ENCODE assay signal across 1 cellular context in genomic region chr17:79801156-79802038, GRCh38.
TF ChIP-seq lines count a peak whose summit lies in the region.

No MANE protein-coding gene starts in this region.

TF ChIP-seq in PFSK-1, 5 proteins besides CTCF, POLR2A, EP300 and RAD21 (continued from another document):
- no peak for TF ChIP-seq REST (IDR thresholded peaks at IDR 0.05; ENCODE audit: insufficient read depth in 1 of 2, low read depth in 2 of 2, low read length in 2 of 2)
